ENCODE assay signal across 1 cellular context in the genomic region with DNA sequence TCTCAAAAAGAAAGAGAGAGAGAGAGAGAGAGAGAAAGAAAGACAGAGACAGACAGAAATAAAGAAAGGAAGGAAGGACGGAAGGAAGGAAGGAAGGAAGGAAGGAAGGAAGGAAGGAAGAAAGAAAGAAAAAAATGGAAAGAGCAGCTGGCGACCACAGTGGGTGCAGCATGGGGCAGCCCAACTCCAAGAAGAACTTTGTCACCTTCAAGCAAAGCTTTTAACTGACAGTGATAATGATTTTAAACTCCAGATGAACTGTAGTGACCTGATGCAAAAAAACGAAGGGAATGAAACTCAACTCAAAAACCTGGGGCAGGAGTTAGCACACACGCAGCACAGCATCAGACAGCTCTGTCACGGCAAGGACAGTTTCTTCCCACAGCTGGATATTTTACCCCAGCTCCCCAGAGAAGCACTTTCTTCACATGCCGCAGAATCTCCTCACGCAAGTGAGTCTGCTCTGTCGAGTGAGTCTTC.
TF ChIP-seq lines count a peak whose summit lies in the region.

No MANE protein-coding gene starts in this region.

TF ChIP-seq in neural cell, 6 proteins besides CTCF, POLR2A, EP300 and RAD21 (continued from another document):
- TF ChIP-seq, protein P1, sequence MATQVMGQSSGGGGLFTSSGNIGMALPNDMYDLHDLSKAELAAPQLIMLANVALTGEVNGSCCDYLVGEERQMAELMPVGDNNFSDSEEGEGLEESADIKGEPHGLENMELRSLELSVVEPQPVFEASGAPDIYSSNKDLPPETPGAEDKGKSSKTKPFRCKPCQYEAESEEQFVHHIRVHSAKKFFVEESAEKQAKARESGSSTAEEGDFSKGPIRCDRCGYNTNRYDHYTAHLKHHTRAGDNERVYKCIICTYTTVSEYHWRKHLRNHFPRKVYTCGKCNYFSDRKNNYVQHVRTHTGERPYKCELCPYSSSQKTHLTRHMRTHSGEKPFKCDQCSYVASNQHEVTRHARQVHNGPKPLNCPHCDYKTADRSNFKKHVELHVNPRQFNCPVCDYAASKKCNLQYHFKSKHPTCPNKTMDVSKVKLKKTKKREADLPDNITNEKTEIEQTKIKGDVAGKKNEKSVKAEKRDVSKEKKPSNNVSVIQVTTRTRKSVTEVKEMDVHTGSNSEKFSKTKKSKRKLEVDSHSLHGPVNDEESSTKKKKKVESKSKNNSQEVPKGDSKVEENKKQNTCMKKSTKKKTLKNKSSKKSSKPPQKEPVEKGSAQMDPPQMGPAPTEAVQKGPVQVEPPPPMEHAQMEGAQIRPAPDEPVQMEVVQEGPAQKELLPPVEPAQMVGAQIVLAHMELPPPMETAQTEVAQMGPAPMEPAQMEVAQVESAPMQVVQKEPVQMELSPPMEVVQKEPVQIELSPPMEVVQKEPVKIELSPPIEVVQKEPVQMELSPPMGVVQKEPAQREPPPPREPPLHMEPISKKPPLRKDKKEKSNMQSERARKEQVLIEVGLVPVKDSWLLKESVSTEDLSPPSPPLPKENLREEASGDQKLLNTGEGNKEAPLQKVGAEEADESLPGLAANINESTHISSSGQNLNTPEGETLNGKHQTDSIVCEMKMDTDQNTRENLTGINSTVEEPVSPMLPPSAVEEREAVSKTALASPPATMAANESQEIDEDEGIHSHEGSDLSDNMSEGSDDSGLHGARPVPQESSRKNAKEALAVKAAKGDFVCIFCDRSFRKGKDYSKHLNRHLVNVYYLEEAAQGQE (IDR thresholded peaks at IDR 0.05; ENCODE audit: borderline replicate concordance) = no peak
- no peak for TF ChIP-seq TAF1 (IDR thresholded peaks at IDR 0.05; ENCODE audit: low read depth)
